11 cellular contexts compared by ENCODE assay signal in genomic region chr19:46841458-46842083, GRCh38. TPM values are rescaled to one million over a fixed set of nuclear protein-coding genes. Genes with fewer than 3 reads are reported as not detected.
DNase-seq lines count a peak whose midpoint lies in the region; ATAC-seq and TF ChIP-seq lines count a peak whose summit lies in the region.
"Had no signal": no experiment of that assay in that cellular context is flagged by ENCODE, and none has a peak within 500 bp of the region (broad histone marks: within the 10 kb centered on the region; RNA-seq: fewer than 3 reads in every experiment).

No MANE protein-coding gene starts in this region.

- ATAC-seq in HG02571 (IDR thresholded peaks at IDR 0.05; ENCODE audit: unreplicated experiment) (no peak), HG03139 (IDR thresholded peaks at IDR 0.05; ENCODE audit: unreplicated experiment) (no peak), HG03095 (IDR thresholded peaks at IDR 0.05; ENCODE audit: unreplicated experiment) (no peak)
- ATAC-seq: activated CD8-positive, alpha-beta T cell treated with anti-CD3 and anti-CD28 coated beads, Interleukin-2, amount 10 ng/mL, durations not matched to agents 7 days and 5 days had no signal

- no peak for TF ChIP-seq POLR2A in prostate gland (IDR thresholded peaks at IDR 0.05)

- 51% methylated on average over 12 of the region's 12 CpGs for WGBS in prostate gland

- H3K9me3 ChIP-seq in prostate gland, result no peaks in the 10 kb centered on the region

- POLR2A ChIA-PET in RWPE1 (lab: Yijun Ruan, JAX; ENCODE audit: low non-redundant PET), result interaction anchor here (1.2 kb wide), 1 partner anchor 57 kb away, joined by 3 read pairs; no protein-coding TSS in a partner anchor

- DNase-seq in D341Med (ENCODE audit: low spot score) (peak; percentile 30), RWPE1 (ENCODE audit: low spot score) (no peak), fibroblast of mammary gland (ENCODE audit: low read depth) (peak; percentile 63), prostate gland (ENCODE audit: low spot score) (peak; percentile 67), cerebellum (ENCODE audit: low spot score) (no peak)
- DNase-seq: activated CD8-positive, alpha-beta T cell treated with anti-CD3 and anti-CD28 coated beads, Interleukin-2, amount 10 ng/mL, durations not matched to agents 7 days and 5 days; DMS153; MM.1S had no signal

- no peak for TF ChIP-seq CTCF in RWPE1 (conservative IDR thresholded peaks at IDR 0.05; ENCODE audit: low read depth)
- TF ChIP-seq CTCF in fibroblast of mammary gland (conservative IDR thresholded peaks at IDR 0.05; ENCODE audit: control insufficient read depth, insufficient read depth, low read depth, low read length), result no peak
- TF ChIP-seq CTCF in prostate gland (IDR thresholded peaks at IDR 0.05), result no peak

- H3K4me3 ChIP-seq in fibroblast of mammary gland (ENCODE audit: control insufficient read depth, low read depth, low read length) (no peak overlapping the region), prostate gland (no peak overlapping the region)

- intact Hi-C loops in prostate gland (cut with DNase I), result no loop called here

- peak overlapping the region; percentile 70 for H3K27ac ChIP-seq in RWPE1
- H3K27ac ChIP-seq in prostate gland, result peak overlapping the region; percentile 68 to 75

- CTCF ChIA-PET in RWPE1 (lab: Yijun Ruan, JAX), result interaction anchor here (0.7 to 3.4 kb wide), 6 partner anchors 46 to 94 kb away, joined by 4 to 52 read pairs (median 8); partner anchors contain the start of gene SLC1A5

- no peaks in the 10 kb centered on the region for H3K27me3 ChIP-seq in prostate gland (replicated peaks; ENCODE audit: insufficient read depth)

- H3K4me1 ChIP-seq in prostate gland (replicated peaks), result peaks cover 10% of the 10 kb centered on the region

- H3K36me3 ChIP-seq in prostate gland, result no peaks in the 10 kb centered on the region

RNA-seq across cellular contexts. Expression of gene AP2S1, which starts 9.1 kb away (rescaled TPM):
- total RNA-seq in prostate gland (100 to 1,000 TPM; 118 to 141 TPM), cerebellum (33.0 TPM)

RNA-seq across cellular contexts. Expression of gene ARHGAP35, which starts 19.2 kb away (rescaled TPM):
- 10 to 100 TPM; 56.3 to 75.0 TPM for total RNA-seq in prostate gland
- total RNA-seq in cerebellum, result 79.0 TPM

RNA-seq across cellular contexts. Expression of gene SLC1A5, which starts 53.2 kb away (rescaled TPM):
- total RNA-seq in prostate gland, result 100 to 1,000 TPM; 122 to 214 TPM
- 6.9 TPM for total RNA-seq in cerebellum

Comparison
In these comparisons a context has a peak if more than half of its experiments do, and no peak if none do; other contexts are left out.
1. DNase-seq: peak in D341Med (single experiment), fibroblast of mammary gland (single experiment) and prostate gland (single experiment); none in RWPE1 (single experiment) and cerebellum (single experiment).
2. RNA of gene SLC1A5, which starts 53.2 kb away (total RNA-seq): 122 to 214 TPM in prostate gland; 6.9 TPM in cerebellum (single experiment); every median in the first group is over 10 times any median in the second.